In genomic region chr3:197356741-197357140, GRCh38 we compare ENCODE assay signal across 1 cellular context.
TF ChIP-seq lines count a peak whose summit lies in the region.

No MANE protein-coding gene starts in this region.

TF ChIP-seq in GM23338, 12 proteins besides CTCF, POLR2A, EP300 and RAD21 (continued from another document):
- TF ChIP-seq, protein P1, sequence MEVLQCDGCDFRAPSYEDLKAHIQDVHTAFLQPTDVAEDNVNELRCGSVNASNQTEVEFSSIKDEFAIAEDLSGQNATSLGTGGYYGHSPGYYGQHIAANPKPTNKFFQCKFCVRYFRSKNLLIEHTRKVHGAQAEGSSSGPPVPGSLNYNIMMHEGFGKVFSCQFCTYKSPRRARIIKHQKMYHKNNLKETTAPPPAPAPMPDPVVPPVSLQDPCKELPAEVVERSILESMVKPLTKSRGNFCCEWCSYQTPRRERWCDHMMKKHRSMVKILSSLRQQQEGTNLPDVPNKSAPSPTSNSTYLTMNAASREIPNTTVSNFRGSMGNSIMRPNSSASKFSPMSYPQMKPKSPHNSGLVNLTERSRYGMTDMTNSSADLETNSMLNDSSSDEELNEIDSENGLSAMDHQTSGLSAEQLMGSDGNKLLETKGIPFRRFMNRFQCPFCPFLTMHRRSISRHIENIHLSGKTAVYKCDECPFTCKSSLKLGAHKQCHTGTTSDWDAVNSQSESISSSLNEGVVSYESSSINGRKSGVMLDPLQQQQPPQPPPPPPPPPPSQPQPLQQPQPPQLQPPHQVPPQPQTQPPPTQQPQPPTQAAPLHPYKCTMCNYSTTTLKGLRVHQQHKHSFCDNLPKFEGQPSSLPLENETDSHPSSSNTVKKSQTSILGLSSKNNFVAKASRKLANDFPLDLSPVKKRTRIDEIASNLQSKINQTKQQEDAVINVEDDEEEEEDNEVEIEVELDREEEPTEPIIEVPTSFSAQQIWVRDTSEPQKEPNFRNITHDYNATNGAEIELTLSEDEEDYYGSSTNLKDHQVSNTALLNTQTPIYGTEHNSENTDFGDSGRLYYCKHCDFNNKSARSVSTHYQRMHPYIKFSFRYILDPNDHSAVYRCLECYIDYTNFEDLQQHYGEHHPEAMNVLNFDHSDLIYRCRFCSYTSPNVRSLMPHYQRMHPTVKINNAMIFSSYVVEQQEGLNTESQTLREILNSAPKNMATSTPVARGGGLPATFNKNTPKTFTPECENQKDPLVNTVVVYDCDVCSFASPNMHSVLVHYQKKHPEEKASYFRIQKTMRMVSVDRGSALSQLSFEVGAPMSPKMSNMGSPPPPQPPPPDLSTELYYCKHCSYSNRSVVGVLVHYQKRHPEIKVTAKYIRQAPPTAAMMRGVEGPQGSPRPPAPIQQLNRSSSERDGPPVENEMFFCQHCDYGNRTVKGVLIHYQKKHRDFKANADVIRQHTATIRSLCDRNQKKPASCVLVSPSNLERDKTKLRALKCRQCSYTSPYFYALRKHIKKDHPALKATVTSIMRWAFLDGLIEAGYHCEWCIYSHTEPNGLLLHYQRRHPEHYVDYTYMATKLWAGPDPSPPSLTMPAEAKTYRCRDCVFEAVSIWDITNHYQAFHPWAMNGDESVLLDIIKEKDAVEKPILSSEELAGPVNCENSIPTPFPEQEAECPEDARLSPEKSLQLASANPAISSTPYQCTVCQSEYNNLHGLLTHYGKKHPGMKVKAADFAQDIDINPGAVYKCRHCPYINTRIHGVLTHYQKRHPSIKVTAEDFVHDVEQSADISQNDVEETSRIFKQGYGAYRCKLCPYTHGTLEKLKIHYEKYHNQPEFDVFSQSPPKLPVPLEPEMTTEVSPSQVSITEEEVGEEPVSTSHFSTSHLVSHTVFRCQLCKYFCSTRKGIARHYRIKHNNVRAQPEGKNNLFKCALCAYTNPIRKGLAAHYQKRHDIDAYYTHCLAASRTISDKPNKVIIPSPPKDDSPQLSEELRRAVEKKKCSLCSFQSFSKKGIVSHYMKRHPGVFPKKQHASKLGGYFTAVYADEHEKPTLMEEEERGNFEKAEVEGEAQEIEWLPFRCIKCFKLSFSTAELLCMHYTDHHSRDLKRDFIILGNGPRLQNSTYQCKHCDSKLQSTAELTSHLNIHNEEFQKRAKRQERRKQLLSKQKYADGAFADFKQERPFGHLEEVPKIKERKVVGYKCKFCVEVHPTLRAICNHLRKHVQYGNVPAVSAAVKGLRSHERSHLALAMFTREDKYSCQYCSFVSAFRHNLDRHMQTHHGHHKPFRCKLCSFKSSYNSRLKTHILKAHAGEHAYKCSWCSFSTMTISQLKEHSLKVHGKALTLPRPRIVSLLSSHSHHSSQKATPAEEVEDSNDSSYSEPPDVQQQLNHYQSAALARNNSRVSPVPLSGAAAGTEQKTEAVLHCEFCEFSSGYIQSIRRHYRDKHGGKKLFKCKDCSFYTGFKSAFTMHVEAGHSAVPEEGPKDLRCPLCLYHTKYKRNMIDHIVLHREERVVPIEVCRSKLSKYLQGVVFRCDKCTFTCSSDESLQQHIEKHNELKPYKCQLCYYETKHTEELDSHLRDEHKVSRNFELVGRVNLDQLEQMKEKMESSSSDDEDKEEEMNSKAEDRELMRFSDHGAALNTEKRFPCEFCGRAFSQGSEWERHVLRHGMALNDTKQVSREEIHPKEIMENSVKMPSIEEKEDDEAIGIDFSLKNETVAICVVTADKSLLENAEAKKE (CRISPR knock-in tag; IDR thresholded peaks at IDR 0.05), result no peak
- no peak for TF ChIP-seq ZNF114 (CRISPR knock-in tag; IDR thresholded peaks at IDR 0.05)
- TF ChIP-seq ZNF331 (CRISPR knock-in tag; IDR thresholded peaks at IDR 0.05; ENCODE audit: low read depth), result no peak
TF ChIP-seq in GM23338: peak in this region for 0.
